In genomic region chr14:93707475-93707874, GRCh38 we compare ENCODE assay signal across 20 cellular contexts.
DNase-seq lines count a peak whose midpoint lies in the region; ATAC-seq and TF ChIP-seq lines count a peak whose summit lies in the region.
"Had no signal": no experiment of that assay in that cellular context is flagged by ENCODE, and none has a peak within 500 bp of the region (broad histone marks: within the 10 kb centered on the region; RNA-seq: fewer than 3 reads in every experiment).

No MANE protein-coding gene starts in this region.

- H3K9ac ChIP-seq in BLaER1, result no peak overlapping the region

- H3K27me3 ChIP-seq in BLaER1, result no peaks in the 10 kb centered on the region

- no peaks in the 10 kb centered on the region for H3K4me1 Mint-ChIP-seq in T-helper 2 cell treated with Interferon-gamma antibody and Interleukin-4, amounts not matched to agents 5 μg/mL and 100 μg/mL, for 36 hours (ENCODE audit: low read depth)

- H3K9me3 Mint-ChIP-seq in T-helper 2 cell treated with Interferon-gamma antibody and Interleukin-4, amounts not matched to agents 5 μg/mL and 100 μg/mL, for 36 hours, result no peaks in the 10 kb centered on the region

- ATAC-seq in GM18502 (IDR thresholded peaks at IDR 0.05; ENCODE audit: poor library complexity, unreplicated experiment), result no peak
- ATAC-seq: A549, HCT116, K562 had no signal

- H3K36me3 Mint-ChIP-seq in T-helper 2 cell treated with Interferon-gamma antibody and Interleukin-4, amounts not matched to agents 5 μg/mL and 100 μg/mL, for 36 hours (ENCODE audit: low read depth), result no peaks in the 10 kb centered on the region

- H3K4me2 ChIP-seq in BLaER1, result peak overlapping the region; percentile 60; the same call in 1 of the 2 replicates
- H3K4me2 ChIP-seq: A549 had no signal

- H3K27me3 Mint-ChIP-seq in T-helper 2 cell treated with Interferon-gamma antibody and Interleukin-4, amounts not matched to agents 5 μg/mL and 100 μg/mL, for 36 hours (ENCODE audit: low read depth), result no peaks in the 10 kb centered on the region

- TF ChIP-seq EP300 in Ishikawa (IDR thresholded peaks at IDR 0.05; ENCODE audit: borderline replicate concordance), result no peak; the same call in 1 of the 2 replicates

- no peak for TF ChIP-seq RAD21 in Ishikawa (IDR thresholded peaks at IDR 0.05; ENCODE audit: low read depth)

- no peak overlapping the region for H3K27ac ChIP-seq in BLaER1
- H3K27ac ChIP-seq: 22Rv1, A549, C4-2B, HL-60 had no signal

- H3K36me3 ChIP-seq in BLaER1, result no peaks in the 10 kb centered on the region

- no peaks in the 10 kb centered on the region for H4K20me1 ChIP-seq in BLaER1

- no peak overlapping the region for H3K4me3 Mint-ChIP-seq in T-helper 2 cell treated with Interferon-gamma antibody and Interleukin-4, amounts not matched to agents 5 μg/mL and 100 μg/mL, for 36 hours
- H3K4me3 Mint-ChIP-seq: CD4-positive, alpha-beta T cell; HFFc6 had no signal

- no peaks in the 10 kb centered on the region for H3K9me3 ChIP-seq in BLaER1
- H3K9me3 ChIP-seq: A549, Caco-2 had no signal

- no peak overlapping the region for H3K4me3 ChIP-seq in BLaER1
- H3K4me3 ChIP-seq: A549, K562 had no signal

- H3K27ac Mint-ChIP-seq in T-helper 2 cell treated with Interferon-gamma antibody and Interleukin-4, amounts not matched to agents 5 μg/mL and 100 μg/mL, for 36 hours, result no peak overlapping the region
- H3K27ac Mint-ChIP-seq: CD4-positive, alpha-beta T cell; HFFc6 had no signal

- DNase-seq in DMS 273 (lab: John Stamatoyannopoulos, UW; ENCODE audit: unreplicated experiment) (peak; percentile 32), DMS 273 treated with DMSO at 0.1 percent for 48 hours (lab: John Stamatoyannopoulos, UW) (no peak), NCI-H1694 (lab: John Stamatoyannopoulos, UW) (peak; percentile 22), amniotic stem cell (lab: John Stamatoyannopoulos, UW) (no peak)
- no peak for DNase-seq in T-helper 2 cell treated with Interferon-gamma antibody and Interleukin-4, amounts not matched to agents 5 μg/mL and 100 μg/mL, for 36 hours (ENCODE audit: low spot score)
- DNase-seq: Caco-2; CD4-positive, alpha-beta T cell; GF-D8; GOT3; H7; HFFc6 had no signal

- H3K4me1 ChIP-seq in BLaER1, result peaks cover 21% of the 10 kb centered on the region
- H3K4me1 ChIP-seq: A549, Caco-2 had no signal

TF ChIP-seq in Ishikawa, 13 proteins besides CTCF, POLR2A, EP300 and RAD21:
- TF ChIP-seq NFIC (IDR thresholded peaks at IDR 0.05) (peak; percentile 63), USF1 (IDR thresholded peaks at IDR 0.05) (no peak), TAF1 (IDR thresholded peaks at IDR 0.05; ENCODE audit: low read depth) (no peak), REST (IDR thresholded peaks at IDR 0.05; ENCODE audit: low read depth) (no peak), YY1 (IDR thresholded peaks at IDR 0.05; ENCODE audit: low read depth) (no peak), TEAD4 (IDR thresholded peaks at IDR 0.05) (0 out of 2 replicates have a peak, but pooled peaks have one; percentile 20), TCF12 (IDR thresholded peaks at IDR 0.05; ENCODE audit: low read depth) (0 out of 2 replicates have a peak, but pooled peaks have one; percentile 25)

Comparison
In these comparisons a context has a peak if more than half of its experiments do, and no peak if none do; other contexts are left out.
1. DNase-seq: peak in DMS 273 (single experiment) and NCI-H1694 (single experiment); none in DMS 273 treated with DMSO at 0.1 percent for 48 hours (single experiment), amniotic stem cell (single experiment) and T-helper 2 cell treated with Interferon-gamma antibody and Interleukin-4, amounts not matched to agents 5 μg/mL and 100 μg/mL, for 36 hours (single experiment).